Comparison of ENCODE assay signal across 25 cellular contexts in genomic region chr3:172643780-172644179, GRCh38.
"Had no signal": no experiment of that assay in that cellular context is flagged by ENCODE, and none has a peak within 500 bp of the region (broad histone marks: within the 10 kb centered on the region; RNA-seq: fewer than 3 reads in every experiment).

No MANE protein-coding gene starts in this region.

- H3K27ac ChIP-seq: left lung, lower lobe of right lung, ovary, prostate gland, sigmoid colon, spleen, suprapubic skin, thoracic aorta, tibial artery, upper lobe of right lung had no signal

- H3K4me3 ChIP-seq: left lung, lower lobe of right lung, mucosa of descending colon, ovary, prostate gland, sigmoid colon, spleen, suprapubic skin, thoracic aorta, tibial artery, upper lobe of right lung had no signal

- DNase-seq: hypothalamus; immature natural killer cell; kidney; left colon; left lung; lower lobe of right lung; midbrain; mucosa of descending colon; naive thymus-derived CD4-positive, alpha-beta T cell; ovary; posterior cingulate gyrus; retina; right cardiac atrium; sigmoid colon; small intestine; spleen; stimulated activated CD4-positive, alpha-beta T cell treated with anti-CD3 and anti-CD28 coated beads, Interleukin-4, amount 100 ng/mL, for 24 hours; stimulated activated naive CD4-positive, alpha-beta T cell; tibial artery; upper lobe of right lung had no signal

- ATAC-seq: left colon; left lung; lower lobe of right lung; mucosa of descending colon; naive thymus-derived CD4-positive, alpha-beta T cell; natural killer cell treated with Interleukin-12 subunit alpha and Interleukin-12 subunit beta and Interleukin-15 and Interleukin-18, amount 100 ng/mL, for 72 hours; right cardiac atrium; stimulated activated effector memory CD8-positive, alpha-beta T cell treated with anti-CD3 and anti-CD28 coated beads, Interleukin-12 subunit alpha, Interleukin-12 subunit beta, amount 100 ng/mL, for 72 hours; upper lobe of right lung had no signal

- H3K9me3 ChIP-seq: left lung, lower lobe of right lung, mucosa of descending colon, ovary, prostate gland, sigmoid colon, spleen, suprapubic skin, thoracic aorta, tibial artery, upper lobe of right lung had no signal

- H3K36me3 ChIP-seq: ovary, prostate gland, thoracic aorta had no signal

- H3K27me3 ChIP-seq: left lung, ovary, sigmoid colon, spleen, suprapubic skin, tibial artery, upper lobe of right lung had no signal
